ENCODE assay signal across 15 cellular contexts in genomic region chr7:158733220-158733519, GRCh38.
"Had no signal": no experiment of that assay in that cellular context is flagged by ENCODE, and none has a peak within 500 bp of the region (broad histone marks: within the 10 kb centered on the region; RNA-seq: fewer than 3 reads in every experiment).

No MANE protein-coding gene starts in this region.

- H3K4me3 ChIP-seq: ascending aorta, coronary artery, lower lobe of right lung, suprapubic skin had no signal

- DNase-seq: activated CD8-positive, alpha-beta T cell treated with anti-CD3 and anti-CD28 coated beads, Interleukin-2, amount 10 ng/mL, durations not matched to agents 7 days and 5 days; activated effector memory CD4-positive, alpha-beta T cell treated with Interleukin-2 at 50 U/mL for 16 hours; activated naive CD4-positive, alpha-beta T cell treated with anti-CD3 and anti-CD28 coated beads, Interleukin-2, amount 50 U/mL, for 16 hours; activated T-cell treated with anti-CD3 and anti-CD28 coated beads, Interleukin-2, amount 50 U/mL, for 4 hours; erythroblast; left cardiac atrium; lower lobe of right lung; stimulated activated CD4-positive, alpha-beta T cell treated with anti-CD3 and anti-CD28 coated beads, Interleukin-2, amount 100 ng/mL, for 48 hours; stimulated activated naive CD8-positive, alpha-beta T cell treated with anti-CD3 and anti-CD28 coated beads, Interleukin-15, amount 100 ng/mL, for 72 hours; T1000 had no signal

- H3K9ac ChIP-seq: parathyroid adenoma had no signal

- H3K27ac ChIP-seq: ascending aorta, coronary artery, lower lobe of right lung, parathyroid adenoma, suprapubic skin had no signal

- FAIRE-seq: endometrium had no signal

- H3K4me1 ChIP-seq: ascending aorta, lower lobe of right lung, parathyroid adenoma, suprapubic skin had no signal

- H3K27me3 ChIP-seq: ascending aorta, suprapubic skin had no signal

- ATAC-seq: activated CD8-positive, alpha-beta T cell treated with anti-CD3 and anti-CD28 coated beads, Interleukin-2, amount 10 ng/mL, durations not matched to agents 7 days and 5 days; activated T-cell treated with anti-CD3 and anti-CD28 coated beads, Interleukin-2, amount 50 U/mL, for 4 hours; left cardiac atrium; lower lobe of right lung; stimulated activated naive CD8-positive, alpha-beta T cell treated with anti-CD3 and anti-CD28 coated beads, Interleukin-15, amount 100 ng/mL, for 72 hours had no signal

- H3K9me3 ChIP-seq: ascending aorta, lower lobe of right lung, suprapubic skin had no signal
